ENCODE assay signal across 17 cellular contexts in genomic region chr10:24385776-24386175, GRCh38.
DNase-seq lines count a peak whose midpoint lies in the region; ATAC-seq, FAIRE-seq and TF ChIP-seq lines count a peak whose summit lies in the region.
"Had no signal": no experiment of that assay in that cellular context is flagged by ENCODE, and none has a peak within 500 bp of the region (broad histone marks: within the 10 kb centered on the region; RNA-seq: fewer than 3 reads in every experiment).

No MANE protein-coding gene starts in this region.

- no peak overlapping the region for H3K4me3 ChIP-seq in subcutaneous abdominal adipose tissue (ENCODE audit: low read depth in 1 of 5, low read length in 5 of 5)
- no peak overlapping the region for H3K4me3 ChIP-seq in HepG2 (replicated peaks in 1 of 3; ENCODE audit: insufficient read depth in 1 of 3, low read depth in 2 of 3, low read length in 3 of 3)
- H3K4me3 ChIP-seq: lower lobe of right lung, thoracic aorta had no signal

- H3K4me1 ChIP-seq in subcutaneous abdominal adipose tissue (ENCODE audit: control insufficient read depth in 5 of 5, insufficient read depth in 5 of 5, low read length in 5 of 5) (peaks cover 9 to 36% (median 15%) of the 10 kb centered on the region in 5 donors), HepG2 (ENCODE audit: insufficient read depth, low read length) (peaks cover 15% of the 10 kb centered on the region)

- H3K9ac ChIP-seq in subcutaneous abdominal adipose tissue (ENCODE audit: low read length in 5 of 5): no peak overlapping the region
- H3K9ac ChIP-seq in HepG2 (ENCODE audit: insufficient read depth, low read depth, low read length): no peak overlapping the region

- H3K4me1 Mint-ChIP-seq in chondrocyte (ENCODE audit: low read depth): peaks cover 43% of the 10 kb centered on the region
- H3K4me1 Mint-ChIP-seq: CD4-positive, alpha-beta memory T cell had no signal

- H3K9me3 ChIP-seq in subcutaneous abdominal adipose tissue (ENCODE audit: control insufficient read depth in 5 of 5, low read length in 5 of 5) (no peaks in the 10 kb centered on the region), HepG2 (ENCODE audit: low read length) (no peaks in the 10 kb centered on the region)
- H3K9me3 ChIP-seq: lower lobe of right lung, thoracic aorta had no signal

- H3K79me2 ChIP-seq in HepG2 (ENCODE audit: insufficient read depth, low read length): no peaks in the 10 kb centered on the region

- no peak for TF ChIP-seq POLR2A in HepG2 (IDR thresholded peaks at IDR 0.05; ENCODE audit: insufficient read depth in 1 of 2, low read depth in 2 of 2, low read length in 2 of 2)

- peak overlapping the region; percentile 79 for H3K27ac ChIP-seq in subcutaneous abdominal adipose tissue (ENCODE audit: low read depth, low read length)
- no peak overlapping the region for H3K27ac ChIP-seq in HepG2 (ENCODE audit: extremely low read length, insufficient read depth, low read length)
- H3K27ac ChIP-seq: lower lobe of right lung, thoracic aorta had no signal

- no peak for ATAC-seq in HepG2
- ATAC-seq: activated CD4-positive, CD25-positive, alpha-beta regulatory T cell treated with anti-CD3 and anti-CD28 coated beads, Interleukin-2, amount 50 U/mL, for 24 hours; lower lobe of right lung had no signal

- no peak overlapping the region for H3K4me2 ChIP-seq in HepG2 (ENCODE audit: low read depth, low read length)

- no peak overlapping the region for H2AFZ ChIP-seq in HepG2 (ENCODE audit: low read length)

- DNase-seq in MV-4-11 (lab: John Stamatoyannopoulos, UW): peak; percentile 25
- no peak for DNase-seq in chondrocyte (ENCODE audit: low spot score)
- DNase-seq in myocyte (ENCODE audit: low read depth): peak; percentile 75
- no peak for DNase-seq in NCI-H69 (lab: John Stamatoyannopoulos, UW)
- no peak for DNase-seq in pons (ENCODE audit: low spot score)
- DNase-seq in HepG2 (ENCODE audit: low spot score): no peak
- DNase-seq: activated naive CD8-positive, alpha-beta T cell treated with anti-CD3 and anti-CD28 coated beads for 36 hours; activated T-cell treated with anti-CD3 and anti-CD28 coated beads for 4 hours; CD4-positive, alpha-beta memory T cell; lower lobe of right lung; NCI-H1930; NCI-H748 treated with DMSO at 0.1 percent for 48 hours; nucleus accumbens had no signal

- BruUV-seq in HepG2 (replicated peaks; lab: Mats Ljungman, UMichigan): no TSS peak

- H3K27me3 ChIP-seq in subcutaneous abdominal adipose tissue (ENCODE audit: control insufficient read depth in 5 of 5, insufficient read depth in 4 of 5, low read length in 5 of 5) (no peaks in the 10 kb centered on the region), HepG2 (ENCODE audit: control insufficient read depth in 1 of 2, insufficient read depth in 2 of 2, low read length in 2 of 2) (no peaks in the 10 kb centered on the region)

- TF ChIP-seq EP300 in HepG2 (IDR thresholded peaks at IDR 0.05; ENCODE audit: low read depth in 2 of 2, low read length in 2 of 2): no peak
- TF ChIP-seq EP300 in HepG2 (CRISPR knock-in tag; IDR thresholded peaks at IDR 0.05; ENCODE audit: borderline replicate concordance): no peak

- TF ChIP-seq CTCF in chondrocyte (IDR thresholded peaks at IDR 0.05) (no peak), HepG2 (CRISPR knock-in tag; IDR thresholded peaks at IDR 0.05) (no peak)

- POLR2A ChIA-PET in HepG2 (lab: Yijun Ruan, JAX): no interaction called here

- in situ Hi-C loops in HepG2 (cut with HindIII; ENCODE audit: extremely low pct_ligation_motif_present, low pct_unique_long_range_greater_than_20kb): no loop called here

- H3K9me3 Mint-ChIP-seq in chondrocyte (ENCODE audit: low read depth): no peaks in the 10 kb centered on the region

- intact Hi-C loops in HepG2 (cut with micrococcal nuclease; ENCODE audit: unreplicated experiment): no loop called here

- no peak for FAIRE-seq in HepG2 (lab: Jason Lieb, UNC)
- FAIRE-seq: colon had no signal

- 94% methylated on average over 7 of the region's 7 CpGs for WGBS in HepG2 (ENCODE audit: low lambda C conversion rate)

- H4K20me1 ChIP-seq in HepG2 (ENCODE audit: insufficient read depth, low read length): no peaks in the 10 kb centered on the region

- H3K27me3 Mint-ChIP-seq in chondrocyte (ENCODE audit: low read depth): no peaks in the 10 kb centered on the region

- CTCF ChIA-PET in HepG2 (lab: Yijun Ruan, JAX; ENCODE audit: low intra/inter-chr PET ratio, low total read pairs): no interaction called here

- H3K4me3 Mint-ChIP-seq in chondrocyte (ENCODE audit: unreplicated experiment): no peak overlapping the region
- H3K4me3 Mint-ChIP-seq: activated naive CD8-positive, alpha-beta T cell treated with anti-CD3 and anti-CD28 coated beads for 36 hours; CD4-positive, alpha-beta memory T cell had no signal

- H3K36me3 ChIP-seq in subcutaneous abdominal adipose tissue (ENCODE audit: control insufficient read depth in 5 of 5, insufficient read depth in 5 of 5, low read length in 5 of 5) (peaks cover 0 to 13% (median 5%) of the 10 kb centered on the region in 5 donors), HepG2 (replicated peaks in 1 of 2; ENCODE audit: control insufficient read depth in 1 of 2, insufficient read depth in 2 of 2, low read length in 2 of 2) (peaks cover 3 to 7% of the 10 kb centered on the region in 2 experiments; a peak in 4 of 5 replicates)
- H3K36me3 ChIP-seq: lower lobe of right lung, thoracic aorta had no signal

- no peak for TF ChIP-seq RAD21 in HepG2 (CRISPR knock-in tag; IDR thresholded peaks at IDR 0.05)

- no peaks in the 10 kb centered on the region for H3K36me3 Mint-ChIP-seq in chondrocyte (ENCODE audit: low read depth)
- H3K36me3 Mint-ChIP-seq: activated naive CD8-positive, alpha-beta T cell treated with anti-CD3 and anti-CD28 coated beads for 36 hours; CD4-positive, alpha-beta memory T cell had no signal

- H3K27ac Mint-ChIP-seq in chondrocyte (ENCODE audit: unreplicated experiment): peak overlapping the region; percentile 78
- H3K27ac Mint-ChIP-seq: activated naive CD8-positive, alpha-beta T cell treated with anti-CD3 and anti-CD28 coated beads for 36 hours; CD4-positive, alpha-beta memory T cell had no signal

TF ChIP-seq in HepG2, 621 proteins besides CTCF, POLR2A, EP300 and RAD21:
- TF ChIP-seq RFX3 (CRISPR knock-in tag; IDR thresholded peaks at IDR 0.05): no peak

Comparison
In these comparisons a context has a peak if more than half of its experiments do, and no peak if none do; other contexts are left out.
1. DNase-seq: peak in MV-4-11 (single experiment) and myocyte (single experiment); none in chondrocyte (single experiment), NCI-H69 (single experiment), pons (single experiment) and HepG2 (single experiment).